Comparison of ENCODE assay signal across 9 cellular contexts in genomic region chr5:137142371-137143243, GRCh38.
DNase-seq lines count a peak whose midpoint lies in the region; ATAC-seq and TF ChIP-seq lines count a peak whose summit lies in the region.
"Had no signal": no experiment of that assay in that cellular context is flagged by ENCODE, and none has a peak within 500 bp of the region (broad histone marks: within the 10 kb centered on the region; RNA-seq: fewer than 3 reads in every experiment).

No MANE protein-coding gene starts in this region.

- no peaks in the 10 kb centered on the region for H3K36me3 ChIP-seq in naive thymus-derived CD4-positive, alpha-beta T cell (ENCODE audit: control insufficient read depth in 2 of 3, insufficient read depth in 3 of 3, low read length in 3 of 3)

- POLR2A ChIA-PET in naive thymus-derived CD4-positive, alpha-beta T cell (lab: Charles Lee), result no interaction called here

- H3K27me3 Mint-ChIP-seq in glutamatergic neuron (ENCODE audit: unreplicated experiment), result peaks cover 8% of the 10 kb centered on the region
- H3K27me3 Mint-ChIP-seq in naive thymus-derived CD4-positive, alpha-beta T cell, result peaks cover 0 to 12% (median 8%) of the 10 kb centered on the region in 5 donors

- H3K4me1 Mint-ChIP-seq in glutamatergic neuron (ENCODE audit: low read depth, unreplicated experiment), result peaks cover 53% of the 10 kb centered on the region
- H3K4me1 Mint-ChIP-seq in naive thymus-derived CD4-positive, alpha-beta T cell, result no peaks in the 10 kb centered on the region

- no peaks in the 10 kb centered on the region for H3K27me3 ChIP-seq in naive thymus-derived CD4-positive, alpha-beta T cell (ENCODE audit: control insufficient read depth in 2 of 2, insufficient read depth in 2 of 2, low read length in 2 of 2)

- peak overlapping the region; percentile 48 for H3K4me3 Mint-ChIP-seq in glutamatergic neuron (ENCODE audit: unreplicated experiment)
- H3K4me3 Mint-ChIP-seq in naive thymus-derived CD4-positive, alpha-beta T cell, result no peak overlapping the region
- H3K4me3 Mint-ChIP-seq: neural crest cell had no signal

- intact Hi-C loops in naive thymus-derived CD4-positive, alpha-beta T cell (cut with micrococcal nuclease), result no loop called here

- H3K4me3 ChIP-seq in naive thymus-derived CD4-positive, alpha-beta T cell (ENCODE audit: low read length), result no peak overlapping the region

- peaks cover 2% of the 10 kb centered on the region for H3K9me3 Mint-ChIP-seq in glutamatergic neuron (ENCODE audit: unreplicated experiment)
- peaks cover 0 to 4% (median 0%) of the 10 kb centered on the region in 11 donors for H3K9me3 Mint-ChIP-seq in naive thymus-derived CD4-positive, alpha-beta T cell
- H3K9me3 Mint-ChIP-seq: neural crest cell had no signal

- no peaks in the 10 kb centered on the region for H3K9me3 ChIP-seq in naive thymus-derived CD4-positive, alpha-beta T cell (ENCODE audit: control insufficient read depth in 2 of 3, low read length in 3 of 3)

- H3K36me3 Mint-ChIP-seq in glutamatergic neuron (ENCODE audit: unreplicated experiment), result no peaks in the 10 kb centered on the region
- no peaks in the 10 kb centered on the region for H3K36me3 Mint-ChIP-seq in naive thymus-derived CD4-positive, alpha-beta T cell

- peak; percentile 84 for DNase-seq in AG08396 (ENCODE audit: low spot score)
- DNase-seq in NCI-H524 (lab: John Stamatoyannopoulos, UW), result peak; percentile 73 to 94
- DNase-seq in glutamatergic neuron, result no peak
- DNase-seq in occipital lobe (lab: John Stamatoyannopoulos, UW), result no peak
- no peak for DNase-seq in naive thymus-derived CD4-positive, alpha-beta T cell
- no peak for DNase-seq in NCI-H748 (lab: John Stamatoyannopoulos, UW; ENCODE audit: unreplicated experiment)
- DNase-seq in activated naive CD4-positive, alpha-beta T cell (lab: John Stamatoyannopoulos, UW), result no peak

- no peak for TF ChIP-seq CTCF in glutamatergic neuron (IDR thresholded peaks at IDR 0.05; ENCODE audit: partially characterized antibody, unreplicated experiment)

- H3K27ac ChIP-seq in naive thymus-derived CD4-positive, alpha-beta T cell (ENCODE audit: low read depth, low read length), result no peak overlapping the region

- CTCF ChIA-PET in naive thymus-derived CD4-positive, alpha-beta T cell (lab: Charles Lee), result no interaction called here

- H3K4me1 ChIP-seq in naive thymus-derived CD4-positive, alpha-beta T cell (ENCODE audit: control insufficient read depth in 2 of 2, insufficient read depth in 2 of 2, low read length in 2 of 2), result no peaks in the 10 kb centered on the region

- no peak overlapping the region for H3K27ac Mint-ChIP-seq in glutamatergic neuron (ENCODE audit: unreplicated experiment)
- no peak overlapping the region for H3K27ac Mint-ChIP-seq in naive thymus-derived CD4-positive, alpha-beta T cell

- peak; percentile 54 for ATAC-seq in GM21786 (IDR thresholded peaks at IDR 0.05; ENCODE audit: unreplicated experiment)
- no peak for ATAC-seq in naive thymus-derived CD4-positive, alpha-beta T cell

Comparison
In these comparisons a context has a peak if more than half of its experiments do, and no peak if none do; other contexts are left out.
1. DNase-seq: peak in AG08396 (single experiment) and NCI-H524 (2 of 2); none in glutamatergic neuron (single experiment), occipital lobe (single experiment), naive thymus-derived CD4-positive, alpha-beta T cell (0 of 9), NCI-H748 (single experiment) and activated naive CD4-positive, alpha-beta T cell (0 of 4).